In genomic region chr15:46917853-46918252, GRCh38 we compare ENCODE assay signal across 16 cellular contexts.
"Had no signal": no experiment of that assay in that cellular context is flagged by ENCODE, and none has a peak within 500 bp of the region (broad histone marks: within the 10 kb centered on the region; RNA-seq: fewer than 3 reads in every experiment).

No MANE protein-coding gene starts in this region.

- H3K4me1 ChIP-seq: esophagus muscularis mucosa, foreskin keratinocyte, gastroesophageal sphincter, heart left ventricle, left lung, lower lobe of right lung had no signal

- ATAC-seq: foreskin keratinocyte, gastroesophageal sphincter, heart left ventricle, left cardiac atrium, left lung, left ventricle myocardium superior, lower lobe of right lung had no signal

- H3K36me3 ChIP-seq: esophagus muscularis mucosa, gastroesophageal sphincter, heart left ventricle, left lung, lower lobe of right lung had no signal

- H3K4me3 ChIP-seq: coronary artery, dorsolateral prefrontal cortex, esophagus muscularis mucosa, gastroesophageal sphincter, heart left ventricle, left lung, lower lobe of right lung had no signal

- H3K27ac ChIP-seq: coronary artery, dorsolateral prefrontal cortex, esophagus muscularis mucosa, foreskin keratinocyte, gastroesophageal sphincter, heart left ventricle, left lung, lower lobe of right lung had no signal

- H3K9me3 ChIP-seq: esophagus muscularis mucosa, lower lobe of right lung had no signal

- DNase-seq: dermis blood vessel endothelial cell; dorsolateral prefrontal cortex; effector CD4-positive, alpha-beta T cell; effector memory CD4-positive, alpha-beta T cell; foreskin keratinocyte; hippocampal formation; left cardiac atrium; left ventricle myocardium superior; lower lobe of right lung; mesenchymal stem cell; midbrain had no signal

- H3K27me3 ChIP-seq: esophagus muscularis mucosa, foreskin keratinocyte, gastroesophageal sphincter, heart left ventricle, left lung had no signal
